In genomic region chr4:6986067-6986780, GRCh38 we compare ENCODE assay signal across 1 cellular context.
TF ChIP-seq lines count a peak whose summit lies in the region.

No MANE protein-coding gene starts in this region.

TF ChIP-seq in HepG2, 621 proteins besides CTCF, POLR2A, EP300 and RAD21 (continued from another document and continues in another):
- TF ChIP-seq ZNF646 (CRISPR knock-in tag; IDR thresholded peaks at IDR 0.05): peak; percentile 37; the same call in 1 of the 2 replicates
- TF ChIP-seq SOX6 (IDR thresholded peaks at IDR 0.05): no peak
- TF ChIP-seq SOX6 (CRISPR knock-in tag; IDR thresholded peaks at IDR 0.05): peak; percentile 43; the same call in 1 of the 2 replicates
- TF ChIP-seq ZBTB40 (IDR thresholded peaks at IDR 0.05): no peak
- no peak for TF ChIP-seq ZBTB40 (CRISPR knock-in tag; IDR thresholded peaks at IDR 0.05)
- TF ChIP-seq ZNF468 (CRISPR knock-in tag; IDR thresholded peaks at IDR 0.05): no peak
- 0 out of 2 replicates have a peak, but pooled peaks have one; percentile 18 for TF ChIP-seq ZNF275 (CRISPR knock-in tag; IDR thresholded peaks at IDR 0.05; ENCODE audit: borderline replicate concordance)
- no peak for TF ChIP-seq THRA (CRISPR knock-in tag; IDR thresholded peaks at IDR 0.05; ENCODE audit: borderline replicate concordance)
- TF ChIP-seq CREBL2 (CRISPR knock-in tag; IDR thresholded peaks at IDR 0.05; ENCODE audit: borderline replicate concordance): no peak
- TF ChIP-seq TMF1 (CRISPR knock-in tag; IDR thresholded peaks at IDR 0.05; ENCODE audit: low read depth): no peak
- TF ChIP-seq CCDC6 (CRISPR knock-in tag; IDR thresholded peaks at IDR 0.05): 0 out of 2 replicates have a peak, but pooled peaks have one; percentile 10
- no peak for TF ChIP-seq ZSCAN5A (CRISPR knock-in tag; IDR thresholded peaks at IDR 0.05; ENCODE audit: borderline replicate concordance)
- TF ChIP-seq MYPOP (CRISPR knock-in tag; IDR thresholded peaks at IDR 0.05): peak; percentile 32; the same call in 1 of the 2 replicates
- TF ChIP-seq ZFAT (CRISPR knock-in tag; conservative IDR thresholded peaks at IDR 0.05): 0 out of 2 replicates have a peak, but pooled peaks have one; percentile 56
- TF ChIP-seq ZKSCAN5 (CRISPR knock-in tag; IDR thresholded peaks at IDR 0.05): no peak
- TF ChIP-seq ZBTB43 (CRISPR knock-in tag; conservative IDR thresholded peaks at IDR 0.05): 0 out of 2 replicates have a peak, but pooled peaks have one; percentile 28
- TF ChIP-seq RXRA (CRISPR knock-in tag; IDR thresholded peaks at IDR 0.05): peak; percentile 39; the same call in 1 of the 2 replicates
- TF ChIP-seq HMG20A (CRISPR knock-in tag; IDR thresholded peaks at IDR 0.05; ENCODE audit: borderline replicate concordance): no peak
- peak; percentile 56; the same call in 1 of the 2 replicates for TF ChIP-seq MXD1 (CRISPR knock-in tag; IDR thresholded peaks at IDR 0.05)
- no peak for TF ChIP-seq SMAD1 (CRISPR knock-in tag; IDR thresholded peaks at IDR 0.05; ENCODE audit: borderline replicate concordance, low read depth)
- TF ChIP-seq GATAD2A (CRISPR knock-in tag; IDR thresholded peaks at IDR 0.05): 0 out of 2 replicates have a peak, but pooled peaks have one; percentile 5
- no peak for TF ChIP-seq SIN3A (IDR thresholded peaks at IDR 0.05; ENCODE audit: borderline replicate concordance, low read depth, low read length)
- no peak for TF ChIP-seq TFDP1 (CRISPR knock-in tag; IDR thresholded peaks at IDR 0.05; ENCODE audit: borderline replicate concordance)
- TF ChIP-seq MEIS2 (CRISPR knock-in tag; IDR thresholded peaks at IDR 0.05): no peak
